Comparison of ENCODE assay signal across 8 cellular contexts in genomic region chr6:87702589-87702945, GRCh38. TPM values are rescaled to one million over a fixed set of nuclear protein-coding genes. Genes with fewer than 3 reads are reported as not detected.
DNase-seq lines count a peak whose midpoint lies in the region; ATAC-seq lines count a peak whose summit lies in the region.

No MANE protein-coding gene starts in this region.

- peaks cover 36% of the 10 kb centered on the region for H3K4me1 Mint-ChIP-seq in activated naive CD4-positive, alpha-beta T cell treated with anti-CD3 and anti-CD28 coated beads, Interleukin-2, amount 10 ng/mL, durations not matched to agents 7 days and 5 days
- peaks cover 37 to 63% of the 10 kb centered on the region in 2 donors for H3K4me1 Mint-ChIP-seq in natural killer cell treated with Interleukin-12 subunit alpha and Interleukin-12 subunit beta and Interleukin-15 and Interleukin-18, amount 100 ng/mL, for 72 hours (ENCODE audit: low read depth in 2 of 2)

- ATAC-seq in HG03175 (IDR thresholded peaks at IDR 0.05; ENCODE audit: unreplicated experiment), result peak; percentile 14
- no peak for ATAC-seq in natural killer cell treated with Interleukin-12 subunit alpha and Interleukin-12 subunit beta and Interleukin-15 and Interleukin-18, amount 100 ng/mL, for 72 hours

- H3K27me3 Mint-ChIP-seq in activated naive CD4-positive, alpha-beta T cell treated with anti-CD3 and anti-CD28 coated beads, Interleukin-2, amount 10 ng/mL, durations not matched to agents 7 days and 5 days, result no peaks in the 10 kb centered on the region
- H3K27me3 Mint-ChIP-seq in natural killer cell treated with Interleukin-12 subunit alpha and Interleukin-12 subunit beta and Interleukin-15 and Interleukin-18, amount 100 ng/mL, for 72 hours, result no peaks in the 10 kb centered on the region

- peak overlapping the region; percentile 76 for H3K27ac ChIP-seq in effector memory CD4-positive, alpha-beta T cell (ENCODE audit: insufficient read depth, low read length, poor library complexity, severe bottlenecking)

- DNase-seq in activated naive CD4-positive, alpha-beta T cell treated with anti-CD3 and anti-CD28 coated beads, Interleukin-2, amount 10 ng/mL, durations not matched to agents 7 days and 5 days, result no peak
- no peak for DNase-seq in activated naive CD4-positive, alpha-beta T cell (lab: John Stamatoyannopoulos, UW)
- DNase-seq in RPMI7951 (ENCODE audit: low read depth) (peak; percentile 80), pons (ENCODE audit: low spot score) (no peak), cerebellar nuclear complex (lab: John Stamatoyannopoulos, UW) (no peak)
- DNase-seq in effector memory CD4-positive, alpha-beta T cell, result no peak
- no peak for DNase-seq in natural killer cell treated with Interleukin-12 subunit alpha and Interleukin-12 subunit beta and Interleukin-15 and Interleukin-18, amount 100 ng/mL, for 72 hours (ENCODE audit: low spot score)

- peak overlapping the region; percentile 88 for H3K4me3 ChIP-seq in effector memory CD4-positive, alpha-beta T cell (ENCODE audit: insufficient read depth, low read depth, low read length, poor library complexity, severe bottlenecking)

- H3K9me3 Mint-ChIP-seq in activated naive CD4-positive, alpha-beta T cell treated with anti-CD3 and anti-CD28 coated beads, Interleukin-2, amount 10 ng/mL, durations not matched to agents 7 days and 5 days, result no peaks in the 10 kb centered on the region
- H3K9me3 Mint-ChIP-seq in natural killer cell treated with Interleukin-12 subunit alpha and Interleukin-12 subunit beta and Interleukin-15 and Interleukin-18, amount 100 ng/mL, for 72 hours, result no peaks in the 10 kb centered on the region

- peaks cover 6% of the 10 kb centered on the region for H3K4me1 ChIP-seq in effector memory CD4-positive, alpha-beta T cell (ENCODE audit: control insufficient read depth, insufficient read depth, low read length, poor library complexity, severe bottlenecking)

- H3K27me3 ChIP-seq in effector memory CD4-positive, alpha-beta T cell (replicated peaks; ENCODE audit: control insufficient read depth, insufficient read depth, low read length, poor library complexity, severe bottlenecking), result no peaks in the 10 kb centered on the region

- H3K36me3 Mint-ChIP-seq in activated naive CD4-positive, alpha-beta T cell treated with anti-CD3 and anti-CD28 coated beads, Interleukin-2, amount 10 ng/mL, durations not matched to agents 7 days and 5 days, result peaks cover 20% of the 10 kb centered on the region
- peaks cover 20% of the 10 kb centered on the region for H3K36me3 Mint-ChIP-seq in natural killer cell treated with Interleukin-12 subunit alpha and Interleukin-12 subunit beta and Interleukin-15 and Interleukin-18, amount 100 ng/mL, for 72 hours

- no peaks in the 10 kb centered on the region for H3K9me3 ChIP-seq in effector memory CD4-positive, alpha-beta T cell (ENCODE audit: control insufficient read depth, low read length)

- H3K27ac Mint-ChIP-seq in activated naive CD4-positive, alpha-beta T cell treated with anti-CD3 and anti-CD28 coated beads, Interleukin-2, amount 10 ng/mL, durations not matched to agents 7 days and 5 days, result peak overlapping the region; percentile 91
- H3K27ac Mint-ChIP-seq in natural killer cell treated with Interleukin-12 subunit alpha and Interleukin-12 subunit beta and Interleukin-15 and Interleukin-18, amount 100 ng/mL, for 72 hours, result peak overlapping the region; percentile 96 to 98

- CTCF ChIA-PET in activated naive CD4-positive, alpha-beta T cell treated with anti-CD3 and anti-CD28 coated beads, Interleukin-2, amount 10 ng/mL, durations not matched to agents 7 days and 5 days (lab: Charles Lee), result interaction anchor here (0.7 kb wide), 1 partner anchor 30 kb away, joined by 3 read pairs; no protein-coding TSS in a partner anchor

- H3K4me3 Mint-ChIP-seq in activated naive CD4-positive, alpha-beta T cell treated with anti-CD3 and anti-CD28 coated beads, Interleukin-2, amount 10 ng/mL, durations not matched to agents 7 days and 5 days, result peak overlapping the region; percentile 90
- peak overlapping the region; percentile 99 for H3K4me3 Mint-ChIP-seq in natural killer cell treated with Interleukin-12 subunit alpha and Interleukin-12 subunit beta and Interleukin-15 and Interleukin-18, amount 100 ng/mL, for 72 hours

- no peaks in the 10 kb centered on the region for H3K36me3 ChIP-seq in effector memory CD4-positive, alpha-beta T cell (ENCODE audit: control insufficient read depth, insufficient read depth, low read length)

RNA-seq across cellular contexts. Expression of gene AKIRIN2, which starts 0.5 kb away (rescaled TPM):
- 14.1 and 17.3 TPM in 2 replicates for total RNA-seq in RPMI7951 (2014; rRNA removed; shearing (Covaris generic))
- 100 to 1,000 TPM in 1 of 2 donors, 10 to 100 TPM in 1; 78.3 to 101 TPM for total RNA-seq in natural killer cell treated with Interleukin-12 subunit alpha and Interleukin-12 subunit beta and Interleukin-15 and Interleukin-18, amount 100 ng/mL, for 72 hours
